ENCODE assay signal across 9 cellular contexts in genomic region chr10:129624526-129624925, GRCh38.
"Had no signal": no experiment of that assay in that cellular context is flagged by ENCODE, and none has a peak within 500 bp of the region (broad histone marks: within the 10 kb centered on the region; RNA-seq: fewer than 3 reads in every experiment).

No MANE protein-coding gene starts in this region.

- H3K27ac Mint-ChIP-seq: GM23338 had no signal

- H3K4me3 Mint-ChIP-seq: GM23338, H9 had no signal

- H3K9me3 Mint-ChIP-seq: GM23338, H9 had no signal

- H3K27ac ChIP-seq: HL-60 had no signal

- FAIRE-seq: H1, H54, HTR-8/SVneo, K562 had no signal

- H3K4me2 ChIP-seq: GM23338 had no signal

- DNase-seq: H9, HCEC 1CT, IMR-90 had no signal

- ATAC-seq: GM23338, K562 had no signal

- H2AFZ ChIP-seq: GM23338 had no signal

- H3K4me3 ChIP-seq: GM23338, K562 had no signal
